1 cellular context compared by ENCODE assay signal in genomic region chr10:16779375-16779774, GRCh38.
TF ChIP-seq lines count a peak whose summit lies in the region.

No MANE protein-coding gene starts in this region.

TF ChIP-seq in SK-N-SH treated with all-trans-retinoic acid at 6 μM for 48 hours, 23 proteins besides CTCF, POLR2A, EP300 and RAD21 (continued from another document):
- no peak for TF ChIP-seq PATZ1 (CRISPR knock-in tag; IDR thresholded peaks at IDR 0.05; ENCODE audit: borderline replicate concordance)
- TF ChIP-seq PPARA (CRISPR knock-in tag; IDR thresholded peaks at IDR 0.05; ENCODE audit: borderline replicate concordance): no peak
- TF ChIP-seq TOX (CRISPR knock-in tag; IDR thresholded peaks at IDR 0.05; ENCODE audit: borderline replicate concordance): no peak
- no peak for TF ChIP-seq RARB (CRISPR knock-in tag; IDR thresholded peaks at IDR 0.05)
- no peak for TF ChIP-seq ZFP3 (CRISPR knock-in tag; IDR thresholded peaks at IDR 0.05)
TF ChIP-seq in SK-N-SH treated with all-trans-retinoic acid at 6 μM for 48 hours: peak in this region for 0.
